ENCODE assay signal across 8 cellular contexts in the genomic region with DNA sequence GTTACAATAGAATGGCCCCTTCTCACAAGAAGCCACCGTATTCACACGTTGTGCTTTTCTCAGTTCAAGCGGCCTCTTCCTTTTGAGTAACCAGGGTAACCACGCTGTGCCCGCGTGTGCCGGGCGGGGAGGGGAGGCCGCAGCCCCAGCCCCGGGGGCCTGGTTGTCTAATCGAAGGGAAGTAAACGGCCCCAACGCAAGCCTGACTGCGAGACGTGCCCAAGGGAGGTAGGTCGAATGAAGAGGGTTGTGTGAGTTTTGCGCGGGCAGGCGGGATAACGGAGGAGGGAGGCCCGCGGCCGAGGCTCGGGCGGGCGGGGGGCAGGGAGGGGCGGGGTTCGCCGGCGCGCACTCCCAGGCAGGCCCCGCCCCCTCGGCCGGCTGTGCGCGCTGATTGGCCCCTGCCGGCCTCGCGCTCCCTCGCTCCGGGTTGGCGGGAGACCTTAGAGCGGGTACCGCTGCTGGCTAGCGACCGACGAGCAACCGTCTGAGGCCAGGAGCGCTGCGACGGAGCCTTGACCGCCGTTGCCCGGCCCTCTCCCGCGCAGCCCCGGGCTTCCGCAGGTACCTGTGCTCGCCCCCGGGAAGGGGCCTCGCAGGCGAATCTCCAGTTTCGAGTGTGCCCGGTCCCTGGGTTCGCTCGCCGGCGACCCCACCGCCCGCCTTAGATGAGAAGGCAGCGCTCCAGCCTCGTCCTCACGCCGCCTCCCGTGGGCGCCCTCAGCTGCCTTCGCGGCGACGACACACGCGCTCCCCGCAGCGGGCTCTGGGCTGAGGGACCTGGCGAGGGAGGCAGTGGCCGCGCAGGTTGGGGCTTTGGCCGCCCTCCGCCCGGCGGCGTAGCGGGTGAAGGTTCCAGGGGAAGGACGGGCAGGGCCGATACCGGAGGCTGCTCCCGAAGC. TPM values are rescaled to one million over a fixed set of nuclear protein-coding genes. Genes with fewer than 3 reads are reported as not detected.
DNase-seq lines count a peak whose midpoint lies in the region; ATAC-seq and TF ChIP-seq lines count a peak whose summit lies in the region.

A gene (plus strand): TSS at position 451 of the 902 bp plus-strand sequence. CDS start 5,181 bp downstream, outside the sequence.

- RAD21 ChIA-PET in HCT116 (lab: Charles Lee; ENCODE audit: low non-redundant PET in 1 of 2, low total read pairs in 2 of 2, uncharacterized antibody in 2 of 2, unreplicated experiment in 2 of 2): no interaction called here

- H2AFZ ChIP-seq in HCT116 (ENCODE audit: low read depth, low read length, poor library complexity, severe bottlenecking): no peak within 1 kb of the TSS

- no peak for TF ChIP-seq RAD21 in HCT116 (IDR thresholded peaks at IDR 0.05; ENCODE audit: low read depth)

- H3K27ac ChIP-seq in HCT116 (ENCODE audit: low read depth, low read length): no peak within 1 kb of the TSS
- peak within 1 kb of the TSS in 5 of 59 donors; percentile 5 to 16 (median 9) for H3K27ac ChIP-seq in dorsolateral prefrontal cortex
- no peak within 1 kb of the TSS for H3K27ac ChIP-seq in right lobe of liver

- TF ChIP-seq POLR2A in HCT116 (IDR thresholded peaks at IDR 0.05; ENCODE audit: borderline replicate concordance, extremely low read depth, insufficient read depth, insufficient read length) (no peak), right lobe of liver (IDR thresholded peaks at IDR 0.05) (no peak)

- intact Hi-C loops in HCT116 (cut with micrococcal nuclease) (no loop called here), dorsolateral prefrontal cortex (cut with DNase I) (no loop called here), right lobe of liver (cut with DNase I) (no loop called here)

- H3K4me2 ChIP-seq in HCT116 (ENCODE audit: low read length): no peak within 1 kb of the TSS

- H3K9me2 ChIP-seq in HCT116 (ENCODE audit: insufficient read depth): no peaks in the 10 kb centered on the region

- ATAC-seq in HCT116: peak; percentile 38
- ATAC-seq in right lobe of liver: peak; percentile 92 to 97 (median 94)

- H3K4me1 ChIP-seq in ES-I3 (ENCODE audit: insufficient read depth, low read length): peaks cover 4% of the 10 kb centered on the region; the same call in 1 of the 2 replicates
- no peaks in the 10 kb centered on the region for H3K4me1 ChIP-seq in HCT116 (ENCODE audit: control insufficient read depth in 1 of 2, insufficient read depth in 2 of 2, low read length in 2 of 2)
- H3K4me1 ChIP-seq in right lobe of liver: peaks cover 0 to 8% (median 0%) of the 10 kb centered on the region in 4 donors

- H3K36me3 ChIP-seq in ES-I3 (ENCODE audit: insufficient read depth, low read length) (no peaks in the 10 kb centered on the region), HCT116 (ENCODE audit: control insufficient read depth in 1 of 2, insufficient read depth in 2 of 2, low read length in 2 of 2) (no peaks in the 10 kb centered on the region), right lobe of liver (no peaks in the 10 kb centered on the region)

- WGBS in right lobe of liver (ENCODE audit: insufficient coverage, low coverage, low lambda C conversion rate, missing lambda C conversion rate): 15% methylated on average over 14 of the region's 97 CpGs

- no peaks in the 10 kb centered on the region for H4K20me1 ChIP-seq in HCT116 (ENCODE audit: insufficient read depth)

- H3K9ac ChIP-seq in ES-I3 (ENCODE audit: low read depth, low read length) (peak within 1 kb of the TSS; percentile 76), HCT116 (ENCODE audit: low read length) (no peak within 1 kb of the TSS)

- H3K27me3 ChIP-seq in HCT116 (ENCODE audit: insufficient read depth, low read length): no peaks in the 10 kb centered on the region
- no peaks in the 10 kb centered on the region for H3K27me3 ChIP-seq in dorsolateral prefrontal cortex
- H3K27me3 ChIP-seq in right lobe of liver: no peaks in the 10 kb centered on the region

- DNase-seq in HCT116 (ENCODE audit: low read depth, low spot score) (no peak), NCI-H2029 (lab: John Stamatoyannopoulos, UW) (peak; percentile 66), dorsolateral prefrontal cortex (peak in 9 of 10 donors; percentile 35 to 79 (median 63)), right lobe of liver (peak; percentile 60 to 68 (median 65)), RPMI8226 (no peak)
- peak; percentile 67 to 74 for DNase-seq in activated CD4-positive, alpha-beta T cell treated with anti-CD3 and anti-CD28 coated beads, Interleukin-2, amount 50 U/mL, for 4 hours
- DNase-seq in stimulated activated CD4-positive, alpha-beta T cell treated with anti-CD3 and anti-CD28 coated beads, Interleukin-4, amount 100 ng/mL, for 4 hours: peak; percentile 77 to 81

- no TSS peak for BruUV-seq in HCT116 (replicated peaks; lab: Mats Ljungman, UMichigan)

- H3K4me3 ChIP-seq in HCT116 (replicated peaks in 1 of 2; ENCODE audit: low read depth in 1 of 2, low read length in 2 of 2): no peak within 1 kb of the TSS
- peak within 1 kb of the TSS; percentile 47 to 79 (median 63) for H3K4me3 ChIP-seq in dorsolateral prefrontal cortex
- H3K4me3 ChIP-seq in right lobe of liver: peak within 1 kb of the TSS; percentile 31 to 42 (median 36)

- TF ChIP-seq CTCF in HCT116 (IDR thresholded peaks at IDR 0.05 in 2 of 3, conservative IDR thresholded peaks at IDR 0.05 in 1 of 3; ENCODE audit: borderline replicate concordance in 1 of 3, insufficient read depth in 1 of 3, low read depth in 2 of 3, low read length in 2 of 3) (no peak), dorsolateral prefrontal cortex (IDR thresholded peaks at IDR 0.05 in 54 of 56, conservative IDR thresholded peaks at IDR 0.05 in 2 of 56; ENCODE audit: low read depth in 1 of 56, partially characterized antibody in 56 of 56) (no peak), right lobe of liver (IDR thresholded peaks at IDR 0.05) (no peak)

- no peaks in the 10 kb centered on the region for H3K79me2 ChIP-seq in HCT116 (ENCODE audit: insufficient read depth, low read length)

- H3K9me3 ChIP-seq in ES-I3 (ENCODE audit: control insufficient read depth, insufficient read depth, low read length) (no peaks in the 10 kb centered on the region; the same call in 1 of the 2 replicates), HCT116 (ENCODE audit: control insufficient read depth in 1 of 2, insufficient read depth in 1 of 2, low read depth in 1 of 2, low read length in 2 of 2) (no peaks in the 10 kb centered on the region), right lobe of liver (no peaks in the 10 kb centered on the region)

- CTCF ChIA-PET in HCT116 (lab: Charles Lee): no interaction called here

- POLR2A ChIA-PET in HCT116 (lab: Charles Lee): no interaction called here

TF ChIP-seq in HCT116, 20 proteins besides CTCF, POLR2A, EP300 and RAD21 (continues in another document):
- no peak for TF ChIP-seq SRF (IDR thresholded peaks at IDR 0.05; ENCODE audit: low read depth)
- TF ChIP-seq POLR2AphosphoS5 (IDR thresholded peaks at IDR 0.05; ENCODE audit: low read depth, low read length): no peak
- TF ChIP-seq YY1 (IDR thresholded peaks at IDR 0.05; ENCODE audit: extremely low read depth, insufficient replicate concordance, low read depth, low read length): no peak
- TF ChIP-seq, protein P1, sequence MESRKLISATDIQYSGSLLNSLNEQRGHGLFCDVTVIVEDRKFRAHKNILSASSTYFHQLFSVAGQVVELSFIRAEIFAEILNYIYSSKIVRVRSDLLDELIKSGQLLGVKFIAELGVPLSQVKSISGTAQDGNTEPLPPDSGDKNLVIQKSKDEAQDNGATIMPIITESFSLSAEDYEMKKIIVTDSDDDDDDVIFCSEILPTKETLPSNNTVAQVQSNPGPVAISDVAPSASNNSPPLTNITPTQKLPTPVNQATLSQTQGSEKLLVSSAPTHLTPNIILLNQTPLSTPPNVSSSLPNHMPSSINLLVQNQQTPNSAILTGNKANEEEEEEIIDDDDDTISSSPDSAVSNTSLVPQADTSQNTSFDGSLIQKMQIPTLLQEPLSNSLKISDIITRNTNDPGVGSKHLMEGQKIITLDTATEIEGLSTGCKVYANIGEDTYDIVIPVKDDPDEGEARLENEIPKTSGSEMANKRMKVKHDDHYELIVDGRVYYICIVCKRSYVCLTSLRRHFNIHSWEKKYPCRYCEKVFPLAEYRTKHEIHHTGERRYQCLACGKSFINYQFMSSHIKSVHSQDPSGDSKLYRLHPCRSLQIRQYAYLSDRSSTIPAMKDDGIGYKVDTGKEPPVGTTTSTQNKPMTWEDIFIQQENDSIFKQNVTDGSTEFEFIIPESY (IDR thresholded peaks at IDR 0.05; ENCODE audit: extremely low read depth, insufficient replicate concordance, low read length): no peak
- TF ChIP-seq, protein P2, sequence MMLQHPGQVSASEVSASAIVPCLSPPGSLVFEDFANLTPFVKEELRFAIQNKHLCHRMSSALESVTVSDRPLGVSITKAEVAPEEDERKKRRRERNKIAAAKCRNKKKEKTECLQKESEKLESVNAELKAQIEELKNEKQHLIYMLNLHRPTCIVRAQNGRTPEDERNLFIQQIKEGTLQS (IDR thresholded peaks at IDR 0.05): no peak
- TF ChIP-seq, protein P3, sequence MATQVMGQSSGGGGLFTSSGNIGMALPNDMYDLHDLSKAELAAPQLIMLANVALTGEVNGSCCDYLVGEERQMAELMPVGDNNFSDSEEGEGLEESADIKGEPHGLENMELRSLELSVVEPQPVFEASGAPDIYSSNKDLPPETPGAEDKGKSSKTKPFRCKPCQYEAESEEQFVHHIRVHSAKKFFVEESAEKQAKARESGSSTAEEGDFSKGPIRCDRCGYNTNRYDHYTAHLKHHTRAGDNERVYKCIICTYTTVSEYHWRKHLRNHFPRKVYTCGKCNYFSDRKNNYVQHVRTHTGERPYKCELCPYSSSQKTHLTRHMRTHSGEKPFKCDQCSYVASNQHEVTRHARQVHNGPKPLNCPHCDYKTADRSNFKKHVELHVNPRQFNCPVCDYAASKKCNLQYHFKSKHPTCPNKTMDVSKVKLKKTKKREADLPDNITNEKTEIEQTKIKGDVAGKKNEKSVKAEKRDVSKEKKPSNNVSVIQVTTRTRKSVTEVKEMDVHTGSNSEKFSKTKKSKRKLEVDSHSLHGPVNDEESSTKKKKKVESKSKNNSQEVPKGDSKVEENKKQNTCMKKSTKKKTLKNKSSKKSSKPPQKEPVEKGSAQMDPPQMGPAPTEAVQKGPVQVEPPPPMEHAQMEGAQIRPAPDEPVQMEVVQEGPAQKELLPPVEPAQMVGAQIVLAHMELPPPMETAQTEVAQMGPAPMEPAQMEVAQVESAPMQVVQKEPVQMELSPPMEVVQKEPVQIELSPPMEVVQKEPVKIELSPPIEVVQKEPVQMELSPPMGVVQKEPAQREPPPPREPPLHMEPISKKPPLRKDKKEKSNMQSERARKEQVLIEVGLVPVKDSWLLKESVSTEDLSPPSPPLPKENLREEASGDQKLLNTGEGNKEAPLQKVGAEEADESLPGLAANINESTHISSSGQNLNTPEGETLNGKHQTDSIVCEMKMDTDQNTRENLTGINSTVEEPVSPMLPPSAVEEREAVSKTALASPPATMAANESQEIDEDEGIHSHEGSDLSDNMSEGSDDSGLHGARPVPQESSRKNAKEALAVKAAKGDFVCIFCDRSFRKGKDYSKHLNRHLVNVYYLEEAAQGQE (IDR thresholded peaks at IDR 0.05; ENCODE audit: low read depth): no peak
- TF ChIP-seq EZH2phosphoT487 (IDR thresholded peaks at IDR 0.05; ENCODE audit: borderline replicate concordance): no peak

RNA-seq across cellular contexts. Expression of the gene that starts here (rescaled TPM):
- total RNA-seq in HCT116 (2021; ENCODE audit: unreplicated experiment) (1.2 TPM), dorsolateral prefrontal cortex (1 to 10 TPM in 103 of 120 experiments, under 1 TPM in 16, not detected in 1; 0.60 to 3.7 (median 1.7) TPM), right lobe of liver (under 1 TPM in 5 of 6 experiments, not detected in 1; 0.15 to 0.55 (median 0.42) TPM)
- polyA plus RNA-seq in HCT116 (2012): 0.12 and 0.25 TPM in 2 replicates

Comparison
In these comparisons a context has a peak if more than half of its experiments do, and no peak if none do; other contexts are left out.
1. Peak in DNase-seq, ATAC-seq and H3K4me3 ChIP-seq in right lobe of liver; RNA of the gene not detected or under 1 TPM.
2. DNase-seq: peak in NCI-H2029 (single experiment), activated CD4-positive, alpha-beta T cell treated with anti-CD3 and anti-CD28 coated beads, Interleukin-2, amount 50 U/mL, for 4 hours (2 of 2), dorsolateral prefrontal cortex (9 of 10) and stimulated activated CD4-positive, alpha-beta T cell treated with anti-CD3 and anti-CD28 coated beads, Interleukin-4, amount 100 ng/mL, for 4 hours (2 of 2); none in HCT116 (single experiment) and RPMI8226 (single experiment).
3. H3K4me3 ChIP-seq: peak in dorsolateral prefrontal cortex (59 of 59); none in HCT116 (0 of 2).